Comparison of ENCODE assay signal across 8 cellular contexts in the genomic region with DNA sequence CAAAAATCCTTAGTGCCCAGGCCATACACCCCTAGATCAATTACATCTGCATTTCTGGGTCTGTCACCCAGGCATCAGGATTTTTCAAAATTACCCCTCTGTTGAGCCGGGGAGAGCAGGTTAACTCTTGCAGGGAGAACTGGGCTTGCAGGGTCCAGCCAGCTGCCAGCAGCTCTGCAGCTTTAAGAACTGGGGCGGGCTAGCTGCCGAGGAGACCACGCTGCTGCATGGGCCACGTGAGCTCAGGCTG. TPM values are rescaled to one million over a fixed set of nuclear protein-coding genes. Genes with fewer than 3 reads are reported as not detected.
DNase-seq lines count a peak whose midpoint lies in the region; ATAC-seq and TF ChIP-seq lines count a peak whose summit lies in the region.

A gene with protein sequence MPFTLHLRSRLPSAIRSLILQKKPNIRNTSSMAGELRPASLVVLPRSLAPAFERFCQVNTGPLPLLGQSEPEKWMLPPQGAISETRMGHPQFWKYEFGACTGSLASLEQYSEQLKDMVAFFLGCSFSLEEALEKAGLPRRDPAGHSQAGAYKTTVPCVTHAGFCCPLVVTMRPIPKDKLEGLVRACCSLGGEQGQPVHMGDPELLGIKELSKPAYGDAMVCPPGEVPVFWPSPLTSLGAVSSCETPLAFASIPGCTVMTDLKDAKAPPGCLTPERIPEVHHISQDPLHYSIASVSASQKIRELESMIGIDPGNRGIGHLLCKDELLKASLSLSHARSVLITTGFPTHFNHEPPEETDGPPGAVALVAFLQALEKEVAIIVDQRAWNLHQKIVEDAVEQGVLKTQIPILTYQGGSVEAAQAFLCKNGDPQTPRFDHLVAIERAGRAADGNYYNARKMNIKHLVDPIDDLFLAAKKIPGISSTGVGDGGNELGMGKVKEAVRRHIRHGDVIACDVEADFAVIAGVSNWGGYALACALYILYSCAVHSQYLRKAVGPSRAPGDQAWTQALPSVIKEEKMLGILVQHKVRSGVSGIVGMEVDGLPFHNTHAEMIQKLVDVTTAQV (plus strand): TSS at position 245 of the 250 bp plus-strand sequence. CDS start 46,222 bp downstream, outside the sequence.

- POLR2A ChIA-PET in Caco-2 (lab: Charles Lee) (interaction anchor here (0.5 to 3.0 kb wide), 2 partner anchors 53 to 830 kb away, joined by 3 to 27 read pairs; a partner anchor contains a TSS), PC-3 (lab: Charles Lee; ENCODE audit: unreplicated experiment) (no interaction called here)

- TF ChIP-seq CTCF in Caco-2 (IDR thresholded peaks at IDR 0.05; ENCODE audit: insufficient read depth in 1 of 2, low read depth in 1 of 2, low read length in 1 of 2, severe bottlenecking in 1 of 2, unreplicated experiment in 1 of 2) (no peak), transverse colon (IDR thresholded peaks at IDR 0.05) (no peak), PC-3 (conservative IDR thresholded peaks at IDR 0.05; ENCODE audit: low read depth, low read length) (no peak)

- intact Hi-C loops in Caco-2 (cut with micrococcal nuclease; ENCODE audit: unreplicated experiment) = loop anchor here (1.0 to 2.0 kb wide), 3 partner anchors 26 to 53 kb away; a partner anchor contains a TSS
- intact Hi-C loops in transverse colon (cut with DNase I; ENCODE audit: low total_unique reads) = loop anchor here (2.0 kb wide), 1 partner anchor 53 kb away; a partner anchor contains a TSS
- intact Hi-C loops in PC-3 (cut with micrococcal nuclease) = no loop called here

- H2AFZ ChIP-seq in PC-3 (ENCODE audit: low read length) = no peak within 1 kb of the TSS

- H3K27ac Mint-ChIP-seq in Caco-2 (ENCODE audit: unreplicated experiment) = peak within 1 kb of the TSS; percentile 84

- WGBS in esophagus, 2 donors = 1% methylated on average over 5 of the region's 5 CpGs
- WGBS in transverse colon (ENCODE audit: low coverage in 1 of 2), 2 donors = 0% methylated on average over 1 to 5 of the region's 5 CpGs

- ATAC-seq in GM19397 (IDR thresholded peaks at IDR 0.05; ENCODE audit: unreplicated experiment) (peak; percentile 72), HG03571 (IDR thresholded peaks at IDR 0.05; ENCODE audit: unreplicated experiment) (peak; percentile 61), PC-3 (no peak)

- peaks cover 27% of the 10 kb centered on the region for H3K36me3 Mint-ChIP-seq in Caco-2 (ENCODE audit: insufficient read depth, unreplicated experiment)

- no peaks in the 10 kb centered on the region for H3K27me3 ChIP-seq in Caco-2 (replicated peaks; ENCODE audit: control insufficient read depth, insufficient read depth, low read length)
- H3K27me3 ChIP-seq in esophagus (ENCODE audit: control insufficient read depth in 1 of 2, insufficient read depth in 2 of 2, low read length in 2 of 2) = no peaks in the 10 kb centered on the region
- H3K27me3 ChIP-seq in muscle layer of duodenum (ENCODE audit: low read depth, low read length) = no peaks in the 10 kb centered on the region
- no peaks in the 10 kb centered on the region for H3K27me3 ChIP-seq in transverse colon
- no peaks in the 10 kb centered on the region for H3K27me3 ChIP-seq in PC-3 (ENCODE audit: low read length)

- no peaks in the 10 kb centered on the region for H3K79me2 ChIP-seq in PC-3 (ENCODE audit: low read length)

- peak within 1 kb of the TSS; percentile 84 for H3K4me3 Mint-ChIP-seq in Caco-2 (ENCODE audit: unreplicated experiment)

- H3K4me1 Mint-ChIP-seq in Caco-2 (ENCODE audit: low read depth, unreplicated experiment) = peaks cover 5% of the 10 kb centered on the region

- H3K9me3 ChIP-seq in Caco-2 = 0 out of 2 replicates have a peak, but pooled peaks cover 4% of the 10 kb centered on the region
- no peaks in the 10 kb centered on the region for H3K9me3 ChIP-seq in esophagus (ENCODE audit: control insufficient read depth in 2 of 2, insufficient read depth in 1 of 2, low read depth in 1 of 2, low read length in 1 of 2)
- H3K9me3 ChIP-seq in muscle layer of duodenum (ENCODE audit: control insufficient read depth in 1 of 2, low read length in 2 of 2) = no peaks in the 10 kb centered on the region
- H3K9me3 ChIP-seq in transverse colon = no peaks in the 10 kb centered on the region
- no peaks in the 10 kb centered on the region for H3K9me3 ChIP-seq in PC-3 (ENCODE audit: low read length)

- H3F3A ChIP-seq in PC-3 (ENCODE audit: low read length, unreplicated experiment) = no peaks in the 10 kb centered on the region

- BruUV-seq in Caco-2 (replicated peaks; lab: Mats Ljungman, UMichigan) = no TSS peak
- BruUV-seq in PC-3 (replicated peaks; lab: Mats Ljungman, UMichigan) = no TSS peak

- peak within 1 kb of the TSS; percentile 88 to 100 for H3K27ac ChIP-seq in esophagus (ENCODE audit: low read depth in 2 of 2, low read length in 1 of 2)
- H3K27ac ChIP-seq in muscle layer of duodenum (ENCODE audit: low read length) = peak within 1 kb of the TSS; percentile 98
- peak within 1 kb of the TSS; percentile 95 to 99 (median 97) for H3K27ac ChIP-seq in transverse colon
- no peak within 1 kb of the TSS for H3K27ac ChIP-seq in PC-3 (ENCODE audit: low read length)

- H3K36me3 ChIP-seq in Caco-2 (ENCODE audit: control insufficient read depth, insufficient read depth, low read length) (peaks cover 1% of the 10 kb centered on the region; the same call in 1 of the 2 replicates), esophagus (ENCODE audit: control insufficient read depth in 2 of 2, insufficient read depth in 2 of 2, low read length in 1 of 2) (no peaks in the 10 kb centered on the region), muscle layer of duodenum (ENCODE audit: control insufficient read depth in 1 of 2, insufficient read depth in 2 of 2, low read length in 2 of 2) (peaks cover 0 to 5% of the 10 kb centered on the region in 2 donors), transverse colon (no peaks in the 10 kb centered on the region), PC-3 (ENCODE audit: low read depth, low read length) (no peaks in the 10 kb centered on the region)

- no peaks in the 10 kb centered on the region for H3K27me3 Mint-ChIP-seq in Caco-2 (ENCODE audit: insufficient read depth, unreplicated experiment)

- in situ Hi-C loops in transverse colon (cut with MboI; ENCODE audit: low pct_ligation_motif_present in 1 of 4, low pct_unique_long_range_greater_than_20kb in 1 of 4, low sequenced_read_pairs in 3 of 4) = no loop called here

- H3K4me3 ChIP-seq in Caco-2 (ENCODE audit: low read depth, low read length) = peak within 1 kb of the TSS; percentile 64
- H3K4me3 ChIP-seq in esophagus (ENCODE audit: low read depth in 1 of 2, low read length in 2 of 2) = peak within 1 kb of the TSS; percentile 64 to 65
- H3K4me3 ChIP-seq in muscle layer of duodenum (ENCODE audit: low read depth in 1 of 2, low read length in 2 of 2) = peak within 1 kb of the TSS; percentile 89 to 93
- H3K4me3 ChIP-seq in transverse colon = peak within 1 kb of the TSS; percentile 43 to 61 (median 55)
- no peak within 1 kb of the TSS for H3K4me3 ChIP-seq in PC-3 (ENCODE audit: low read length)

- DNase-seq in Caco-2 = no peak
- peak in 4 of 5 experiments; percentile 21 to 91 (median 42) for DNase-seq in T-helper 2 cell
- peak; percentile 86 for DNase-seq in transverse colon
- no peak for DNase-seq in PC-3

- H3K9ac ChIP-seq in PC-3 (ENCODE audit: low read length) = no peak within 1 kb of the TSS

- no peak for TF ChIP-seq POLR2A in transverse colon (IDR thresholded peaks at IDR 0.05)

- no peak within 1 kb of the TSS for H3K4me2 ChIP-seq in PC-3 (ENCODE audit: low read length)

- peaks cover 9% of the 10 kb centered on the region for H3K4me1 ChIP-seq in Caco-2
- H3K4me1 ChIP-seq in esophagus (ENCODE audit: control insufficient read depth in 2 of 2, insufficient read depth in 2 of 2, low read length in 1 of 2) = peaks cover 4 to 8% of the 10 kb centered on the region in 2 donors
- peaks cover 15 to 65% of the 10 kb centered on the region in 2 donors for H3K4me1 ChIP-seq in muscle layer of duodenum (ENCODE audit: control insufficient read depth in 1 of 2, insufficient read depth in 2 of 2, low read length in 2 of 2)
- H3K4me1 ChIP-seq in transverse colon = peaks cover 19 to 59% (median 54%) of the 10 kb centered on the region in 4 donors
- peaks cover 21% of the 10 kb centered on the region for H3K4me1 ChIP-seq in PC-3 (ENCODE audit: insufficient read depth, low read length)

- H3K9me2 ChIP-seq in PC-3 (replicated peaks; ENCODE audit: low read length) = no peaks in the 10 kb centered on the region

- no peak for TF ChIP-seq EP300 in transverse colon (IDR thresholded peaks at IDR 0.05; ENCODE audit: low read depth)

- CTCF ChIA-PET in Caco-2 (lab: Charles Lee) = interaction anchor here (0.6 to 2.9 kb wide), 6 partner anchors 26 to 211 kb away, joined by 4 to 18 read pairs (median 10); a partner anchor contains a TSS
- CTCF ChIA-PET in PC-3 (lab: Charles Lee) = no interaction called here

- no peaks in the 10 kb centered on the region for H4K20me1 ChIP-seq in PC-3 (ENCODE audit: low read length)

- no peaks in the 10 kb centered on the region for H3K9me3 Mint-ChIP-seq in Caco-2 (ENCODE audit: unreplicated experiment)

RNA-seq across cellular contexts. Expression of the gene that starts here (rescaled TPM):
- total RNA-seq in Caco-2 (2022) = 47.8 and 54.8 TPM in 2 replicates
- polyA plus RNA-seq in esophagus = 10 to 100 TPM; 18.0 to 26.1 TPM
- total RNA-seq in transverse colon = 100 to 1,000 TPM in 2 of 4 donors, 10 to 100 TPM in 2; 62.1 to 229 (median 102) TPM
- total RNA-seq in PC-3 (2014; rRNA removed) = 0.84 and 0.92 TPM in 2 replicates

Comparison
In these comparisons a context has a peak if more than half of its experiments do, and no peak if none do; other contexts are left out.
1. RNA of the gene that starts here (total RNA-seq): 62.1 to 229 TPM in transverse colon and 47.8 to 54.8 TPM in Caco-2; 0.84 to 0.92 TPM in PC-3; every median in the first group is over 10 times any median in the second.
2. DNase-seq: peak in T-helper 2 cell (4 of 5) and transverse colon (single experiment); none in Caco-2 (0 of 2) and PC-3 (single experiment).